Comparison of ENCODE assay signal across 16 cellular contexts in the genomic region with DNA sequence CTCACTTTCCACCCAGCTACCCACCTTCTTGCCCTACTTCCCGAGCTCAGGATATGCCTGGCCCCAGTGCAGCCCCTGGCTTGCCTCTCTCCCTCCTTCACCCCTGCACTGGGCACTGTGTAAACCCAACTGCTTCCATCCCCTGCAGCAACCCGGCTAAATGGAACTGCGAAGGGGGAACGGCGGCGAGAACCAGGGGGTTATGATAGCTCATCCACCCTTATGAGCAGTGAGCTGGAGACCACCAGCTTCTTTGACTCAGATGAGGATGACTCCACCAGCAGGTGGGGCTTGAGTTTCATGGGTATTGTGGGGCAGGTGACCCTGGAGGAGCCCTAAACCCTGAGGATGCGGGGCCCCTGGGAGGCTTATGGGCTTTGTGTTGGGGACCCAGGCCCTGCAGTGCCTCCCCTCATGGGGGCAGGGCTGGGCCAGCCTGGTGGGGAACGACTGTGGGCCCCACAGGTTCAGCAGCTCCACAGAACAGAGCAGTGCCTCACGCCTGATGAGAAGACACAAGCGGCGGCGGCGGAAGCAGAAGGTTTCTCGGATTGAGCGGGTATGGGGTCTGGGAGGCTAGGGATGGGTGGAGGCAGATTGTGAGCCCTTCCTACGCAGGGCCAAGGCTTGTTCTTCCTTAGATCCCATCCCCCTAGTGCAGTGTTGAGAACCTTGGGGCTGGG. TPM values are rescaled to one million over a fixed set of nuclear protein-coding genes. Genes with fewer than 3 reads are reported as not detected.
DNase-seq lines count a peak whose midpoint lies in the region; ATAC-seq and TF ChIP-seq lines count a peak whose summit lies in the region.
"Had no signal": no experiment of that assay in that cellular context is flagged by ENCODE, and none has a peak within 500 bp of the region (broad histone marks: within the 10 kb centered on the region; RNA-seq: fewer than 3 reads in every experiment).

No MANE protein-coding gene starts in this region.

- peak overlapping the region; percentile 18 for H3K27ac Mint-ChIP-seq in endothelial cell (ENCODE audit: unreplicated experiment)
- H3K27ac Mint-ChIP-seq in activated CD8-positive, alpha-beta T cell treated with anti-CD3 and anti-CD28 coated beads, Interleukin-2, amount 10 ng/mL, durations not matched to agents 7 days and 5 days: no peak overlapping the region
- H3K27ac Mint-ChIP-seq: CD8-positive, alpha-beta T cell; IgD-negative memory B cell had no signal

- peaks cover 8% of the 10 kb centered on the region for H3K27me3 Mint-ChIP-seq in endothelial cell (ENCODE audit: unreplicated experiment)
- H3K27me3 Mint-ChIP-seq in activated CD8-positive, alpha-beta T cell treated with anti-CD3 and anti-CD28 coated beads, Interleukin-2, amount 10 ng/mL, durations not matched to agents 7 days and 5 days (ENCODE audit: low read depth): no peaks in the 10 kb centered on the region
- H3K27me3 Mint-ChIP-seq: IgD-negative memory B cell had no signal

- TSS peak; percentile 20 for BruUV-seq in mammary epithelial cell (replicated peaks; lab: Mats Ljungman, UMichigan)

- H4K8ac ChIP-seq in neuronal stem cell (ENCODE audit: low read depth, low read length): no peak overlapping the region

- peak overlapping the region; percentile 21 for H3K23ac ChIP-seq in neuronal stem cell (ENCODE audit: low read depth, low read length, poor library complexity)

- peaks cover 43% of the 10 kb centered on the region for H3K79me2 ChIP-seq in mammary epithelial cell (ENCODE audit: insufficient read depth, low read length)

- TF ChIP-seq POLR2A in breast epithelium (IDR thresholded peaks at IDR 0.05): no peak

- no peak overlapping the region for H3K14ac ChIP-seq in neuronal stem cell (ENCODE audit: low read length)

- H4K91ac ChIP-seq in neuronal stem cell (ENCODE audit: low read depth, low read length, poor library complexity): no peak overlapping the region

- DNase-seq in mammary epithelial cell (no peak), breast epithelium (ENCODE audit: low spot score in 2 of 2) (no peak), endothelial cell (ENCODE audit: low spot score) (no peak), neuronal stem cell (ENCODE audit: low spot score) (no peak)
- no peak for DNase-seq in activated CD8-positive, alpha-beta T cell treated with anti-CD3 and anti-CD28 coated beads, Interleukin-2, amount 10 ng/mL, durations not matched to agents 7 days and 5 days
- DNase-seq in stimulated activated CD4-positive, alpha-beta T cell treated with anti-CD3 and anti-CD28 coated beads, Interleukin-2, amount 100 ng/mL, for 48 hours: no peak
- DNase-seq in stimulated activated naive CD4-positive, alpha-beta T cell (lab: John Stamatoyannopoulos, UW): no peak
- DNase-seq: CD8-positive, alpha-beta T cell; COR-L47; DMS153; DMS79 treated with DMSO at 0.1 percent for 48 hours; EL had no signal

- H3K4me1 Mint-ChIP-seq in endothelial cell (ENCODE audit: unreplicated experiment): peaks cover 39% of the 10 kb centered on the region
- H3K4me1 Mint-ChIP-seq in activated CD8-positive, alpha-beta T cell treated with anti-CD3 and anti-CD28 coated beads, Interleukin-2, amount 10 ng/mL, durations not matched to agents 7 days and 5 days (ENCODE audit: low read depth): peaks cover 12% of the 10 kb centered on the region

- H3K4me3 ChIP-seq in mammary epithelial cell (replicated peaks in 1 of 3; ENCODE audit: insufficient read depth in 1 of 3, low read depth in 2 of 3, low read length in 3 of 3) (no peak overlapping the region), breast epithelium (no peak overlapping the region), neuronal stem cell (ENCODE audit: low read length in 2 of 2) (peak overlapping the region in 1 of 2 donors; percentile 38)

- H3K4me2 ChIP-seq in mammary epithelial cell (ENCODE audit: insufficient read depth, low read depth, low read length) (no peak overlapping the region), neuronal stem cell (ENCODE audit: insufficient read depth, low read length, poor library complexity, severe bottlenecking) (no peak overlapping the region)

- H3K4me1 ChIP-seq in mammary epithelial cell (ENCODE audit: insufficient read depth, low read length): peaks cover 11% of the 10 kb centered on the region
- peaks cover 0 to 10% of the 10 kb centered on the region in 2 donors for H3K4me1 ChIP-seq in breast epithelium
- H3K4me1 ChIP-seq in neuronal stem cell (ENCODE audit: control insufficient read depth in 2 of 2, insufficient read depth in 1 of 2, low read depth in 1 of 2, low read length in 2 of 2): no peaks in the 10 kb centered on the region

- peaks cover 54% of the 10 kb centered on the region for H3K36me3 Mint-ChIP-seq in endothelial cell (ENCODE audit: low read depth, unreplicated experiment)
- H3K36me3 Mint-ChIP-seq in activated CD8-positive, alpha-beta T cell treated with anti-CD3 and anti-CD28 coated beads, Interleukin-2, amount 10 ng/mL, durations not matched to agents 7 days and 5 days (ENCODE audit: low read depth): peaks cover 7% of the 10 kb centered on the region

- no peak overlapping the region for H3K9ac ChIP-seq in mammary epithelial cell (ENCODE audit: insufficient read depth, low read length)
- no peak overlapping the region for H3K9ac ChIP-seq in neuronal stem cell (ENCODE audit: low read depth, low read length, poor library complexity)

- H3K27ac ChIP-seq in mammary epithelial cell (ENCODE audit: insufficient read depth, low read depth, low read length) (no peak overlapping the region), breast epithelium (no peak overlapping the region), neuronal stem cell (replicated peaks; ENCODE audit: low read length) (no peak overlapping the region)
- H3K27ac ChIP-seq: 22Rv1 had no signal

- no peak overlapping the region for H3K4me3 Mint-ChIP-seq in endothelial cell (ENCODE audit: unreplicated experiment)
- no peak overlapping the region for H3K4me3 Mint-ChIP-seq in activated CD8-positive, alpha-beta T cell treated with anti-CD3 and anti-CD28 coated beads, Interleukin-2, amount 10 ng/mL, durations not matched to agents 7 days and 5 days
- H3K4me3 Mint-ChIP-seq: CD14-positive monocyte; CD8-positive, alpha-beta T cell had no signal

- in situ Hi-C loops in mammary epithelial cell (cut with MboI; ENCODE audit: low sequenced_read_pairs in 2 of 2): no loop called here

- H3K18ac ChIP-seq in neuronal stem cell (ENCODE audit: low read length): no peak overlapping the region

- H2BK12ac ChIP-seq in neuronal stem cell (ENCODE audit: low read length): no peak overlapping the region

- no peak overlapping the region for H3K4ac ChIP-seq in neuronal stem cell (ENCODE audit: low read length)

- intact Hi-C loops in mammary epithelial cell (cut with micrococcal nuclease) (no loop called here), breast epithelium (cut with DNase I; ENCODE audit: low total_unique reads) (no loop called here)

- TF ChIP-seq CTCF in mammary epithelial cell (conservative IDR thresholded peaks at IDR 0.05 in 1 of 2, IDR thresholded peaks at IDR 0.05 in 1 of 2; ENCODE audit: extremely low read depth in 1 of 2, insufficient read depth in 1 of 2, low read depth in 1 of 2, low read length in 2 of 2): no peak
- no peak for TF ChIP-seq CTCF in breast epithelium (IDR thresholded peaks at IDR 0.05)
- TF ChIP-seq CTCF in endothelial cell (IDR thresholded peaks at IDR 0.05; ENCODE audit: unreplicated experiment): no peak

- H3K27me3 ChIP-seq in mammary epithelial cell (ENCODE audit: insufficient read depth, low read length) (no peaks in the 10 kb centered on the region), breast epithelium (no peaks in the 10 kb centered on the region), neuronal stem cell (ENCODE audit: control insufficient read depth in 3 of 3, insufficient read depth in 3 of 3, low read depth in 1 of 3, low read length in 3 of 3) (no peaks in the 10 kb centered on the region)

- H2AK5ac ChIP-seq in neuronal stem cell (ENCODE audit: low read depth, low read length): no peak overlapping the region

- dilution Hi-C loops in mammary epithelial cell (cut with HindIII; ENCODE audit: low sequenced_read_pairs): no loop called here

- no peaks in the 10 kb centered on the region for H3K9me3 Mint-ChIP-seq in endothelial cell (ENCODE audit: unreplicated experiment)
- H3K9me3 Mint-ChIP-seq in activated CD8-positive, alpha-beta T cell treated with anti-CD3 and anti-CD28 coated beads, Interleukin-2, amount 10 ng/mL, durations not matched to agents 7 days and 5 days (ENCODE audit: insufficient read depth): no peaks in the 10 kb centered on the region
- H3K9me3 Mint-ChIP-seq: CD14-positive monocyte; CD8-positive, alpha-beta T cell; IgD-negative memory B cell had no signal

- POLR2A ChIA-PET in activated CD8-positive, alpha-beta T cell treated with anti-CD3 and anti-CD28 coated beads, Interleukin-2, amount 10 ng/mL, durations not matched to agents 7 days and 5 days (lab: Charles Lee): interaction anchor here (0.5 kb wide), 1 partner anchor 26 kb away, joined by 5 read pairs; no protein-coding TSS in a partner anchor

- no peak for ATAC-seq in activated CD8-positive, alpha-beta T cell treated with anti-CD3 and anti-CD28 coated beads, Interleukin-2, amount 10 ng/mL, durations not matched to agents 7 days and 5 days
- ATAC-seq: CD8-positive, alpha-beta T cell; HCT116 had no signal

- H3K79me1 ChIP-seq in neuronal stem cell (ENCODE audit: low read depth, low read length): peaks cover 10% of the 10 kb centered on the region

- H2BK120ac ChIP-seq in neuronal stem cell (ENCODE audit: low read depth, low read length): no peak overlapping the region

- peaks cover 27% of the 10 kb centered on the region for H3K36me3 ChIP-seq in mammary epithelial cell (ENCODE audit: insufficient read depth, low read length)
- H3K36me3 ChIP-seq in breast epithelium: peaks cover 9% of the 10 kb centered on the region
- H3K36me3 ChIP-seq in neuronal stem cell (replicated peaks in 1 of 2; ENCODE audit: control insufficient read depth in 2 of 2, insufficient read depth in 2 of 2, low read length in 2 of 2): peaks cover 48 to 84% of the 10 kb centered on the region in 2 donors

- H3K9me3 ChIP-seq in mammary epithelial cell (replicated peaks; ENCODE audit: insufficient read depth, low read length): no peaks in the 10 kb centered on the region
- no peaks in the 10 kb centered on the region for H3K9me3 ChIP-seq in breast epithelium
- no peaks in the 10 kb centered on the region for H3K9me3 ChIP-seq in neuronal stem cell (replicated peaks in 1 of 2; ENCODE audit: control insufficient read depth in 2 of 2, insufficient read depth in 1 of 2, low read depth in 1 of 2, low read length in 2 of 2)

- H2AFZ ChIP-seq in mammary epithelial cell (ENCODE audit: low read depth, low read length) (no peak overlapping the region), neuronal stem cell (ENCODE audit: low read length) (no peak overlapping the region)

- CTCF ChIA-PET in mammary epithelial cell (lab: Charles Lee; ENCODE audit: low non-redundant PET): no interaction called here
- CTCF ChIA-PET in activated CD8-positive, alpha-beta T cell treated with anti-CD3 and anti-CD28 coated beads, Interleukin-2, amount 10 ng/mL, durations not matched to agents 7 days and 5 days (lab: Charles Lee): interaction anchor here (0.9 kb wide), 1 partner anchor 63 kb away, joined by 3 read pairs; no protein-coding TSS in a partner anchor

- H2BK5ac ChIP-seq in neuronal stem cell (ENCODE audit: low read length): no peak overlapping the region

- H4K20me1 ChIP-seq in mammary epithelial cell (ENCODE audit: insufficient read depth, low read length): no peaks in the 10 kb centered on the region

- WGBS in mammary epithelial cell (ENCODE audit: low coverage, missing lambda C conversion rate): 92% methylated on average over 10 of the region's 16 CpGs
- no CpG with 5 or more reads among the region's 16 CpGs for WGBS in neuronal stem cell (ENCODE audit: extremely low coverage in 2 of 2, insufficient read length in 2 of 2, insufficient replicate concordance in 1 of 2), 2 donors

- no peak overlapping the region for H2BK15ac ChIP-seq in neuronal stem cell (ENCODE audit: low read length)

RNA-seq across cellular contexts. Expression of a gene that starts 9.6 kb away (rescaled TPM):
- total RNA-seq in mammary epithelial cell (10 to 100 TPM; 35.2 to 58.7 TPM), breast epithelium (10 to 100 TPM; 35.7 to 40.2 (median 36.1) TPM), endothelial cell (ENCODE audit: unreplicated experiment) (103 TPM)
- polyA plus RNA-seq in mammary epithelial cell: 20.4 TPM
- polyA minus RNA-seq in mammary epithelial cell: 18.0 TPM
- 47.4 TPM for polyA plus RNA-seq in neuronal stem cell (2013, experiment 1 of 2)
- polyA plus RNA-seq in neuronal stem cell (2013, experiment 2 of 2): 46.8 TPM
- 10 to 100 TPM; 31.2 to 32.6 TPM for total RNA-seq in activated CD8-positive, alpha-beta T cell treated with anti-CD3 and anti-CD28 coated beads, Interleukin-2, amount 10 ng/mL, durations not matched to agents 7 days and 5 days

RNA-seq across cellular contexts. Expression of a gene that starts 9.9 kb away (rescaled TPM):
- total RNA-seq in mammary epithelial cell (100 to 1,000 TPM; 291 to 348 TPM), breast epithelium (100 to 1,000 TPM; 195 to 240 (median 204) TPM), endothelial cell (ENCODE audit: unreplicated experiment) (401 TPM)
- polyA plus RNA-seq in mammary epithelial cell: 441 TPM
- polyA minus RNA-seq in mammary epithelial cell: 388 TPM
- 199 TPM for polyA plus RNA-seq in neuronal stem cell (2013, experiment 1 of 2)
- 192 TPM for polyA plus RNA-seq in neuronal stem cell (2013, experiment 2 of 2)
- total RNA-seq in activated CD8-positive, alpha-beta T cell treated with anti-CD3 and anti-CD28 coated beads, Interleukin-2, amount 10 ng/mL, durations not matched to agents 7 days and 5 days: 100 to 1,000 TPM; 228 to 231 TPM

RNA-seq across cellular contexts. Expression of a gene that starts 21.2 kb away (rescaled TPM):
- total RNA-seq in mammary epithelial cell: 10 to 100 TPM; 50.8 to 58.2 TPM
- polyA plus RNA-seq in mammary epithelial cell: 47.4 TPM
- polyA minus RNA-seq in mammary epithelial cell: 98.9 TPM
- 10 to 100 TPM; 59.4 to 77.4 (median 71.8) TPM for total RNA-seq in breast epithelium
- 68.1 TPM for total RNA-seq in endothelial cell (ENCODE audit: unreplicated experiment)
- 17.7 TPM for polyA plus RNA-seq in neuronal stem cell (2013, experiment 1 of 2)
- polyA plus RNA-seq in neuronal stem cell (2013, experiment 2 of 2): 16.0 TPM
- total RNA-seq in activated CD8-positive, alpha-beta T cell treated with anti-CD3 and anti-CD28 coated beads, Interleukin-2, amount 10 ng/mL, durations not matched to agents 7 days and 5 days: 10 to 100 TPM; 56.6 to 57.8 TPM

RNA-seq across cellular contexts. Expression of a gene that starts 29.6 kb away (rescaled TPM):
- 10 to 100 TPM; 24.5 to 34.8 TPM for total RNA-seq in mammary epithelial cell
- polyA plus RNA-seq in mammary epithelial cell: 32.8 TPM
- 61.6 TPM for polyA minus RNA-seq in mammary epithelial cell
- 10 to 100 TPM; 37.3 to 62.3 (median 50.1) TPM for total RNA-seq in breast epithelium
- 37.0 TPM for total RNA-seq in endothelial cell (ENCODE audit: unreplicated experiment)
- 31.0 TPM for polyA plus RNA-seq in neuronal stem cell (2013, experiment 1 of 2)
- polyA plus RNA-seq in neuronal stem cell (2013, experiment 2 of 2): 31.6 TPM
- total RNA-seq in activated CD8-positive, alpha-beta T cell treated with anti-CD3 and anti-CD28 coated beads, Interleukin-2, amount 10 ng/mL, durations not matched to agents 7 days and 5 days: 10 to 100 TPM; 55.1 to 55.4 TPM
